20 cellular contexts compared by ENCODE assay signal in genomic region chr11:11119917-11120316, GRCh38.
DNase-seq lines count a peak whose midpoint lies in the region; ATAC-seq, FAIRE-seq and TF ChIP-seq lines count a peak whose summit lies in the region.
"Had no signal": no experiment of that assay in that cellular context is flagged by ENCODE, and none has a peak within 500 bp of the region (broad histone marks: within the 10 kb centered on the region; RNA-seq: fewer than 3 reads in every experiment).

No MANE protein-coding gene starts in this region.

- H3K14ac ChIP-seq in H1 (ENCODE audit: insufficient read length): no peak overlapping the region

- H3K27ac Mint-ChIP-seq in activated naive CD4-positive, alpha-beta T cell treated with anti-CD3 and anti-CD28 coated beads, Interleukin-2, amount 50 U/mL, for 72 hours: no peak overlapping the region
- H3K27ac Mint-ChIP-seq: B cell, T-cell had no signal

- H3K79me1 ChIP-seq in H1 (ENCODE audit: low read depth, low read length): no peaks in the 10 kb centered on the region

- ATAC-seq in GM19023 (IDR thresholded peaks at IDR 0.05; ENCODE audit: unreplicated experiment): no peak
- ATAC-seq in activated naive CD4-positive, alpha-beta T cell treated with anti-CD3 and anti-CD28 coated beads, Interleukin-2, amount 50 U/mL, for 72 hours: no peak
- ATAC-seq: K562, SK-N-SH treated with all-trans-retinoic acid at 6 μM for 48 hours, T-cell had no signal

- H4K20me1 ChIP-seq in H1 (replicated peaks in 1 of 2; ENCODE audit: control insufficient read depth in 1 of 2, insufficient read depth in 2 of 2, low read length in 2 of 2): no peaks in the 10 kb centered on the region

- H2BK5ac ChIP-seq in H1 (ENCODE audit: low read depth, low read length): no peak overlapping the region

- H3K79me2 ChIP-seq in H1 (ENCODE audit: control insufficient read depth in 1 of 2, insufficient read depth in 2 of 2, low read length in 2 of 2): no peaks in the 10 kb centered on the region

- no peak overlapping the region for H2BK15ac ChIP-seq in H1 (ENCODE audit: low read length)

- H3K4me3 ChIP-seq in HEK293 (ENCODE audit: low read depth, low read length): no peak overlapping the region
- H3K4me3 ChIP-seq in H1 (ENCODE audit: extremely low read depth in 1 of 4, insufficient read depth in 2 of 4, low read depth in 3 of 4, low read length in 4 of 4): no peak overlapping the region
- H3K4me3 ChIP-seq in thyroid gland (replicated peaks in 1 of 3): no peak overlapping the region
- H3K4me3 ChIP-seq: K562 had no signal

- no peak overlapping the region for H3K18ac ChIP-seq in H1 (ENCODE audit: extremely low read depth, low read length)

- no peak for TF ChIP-seq CTCF in HEK293 (tag by site-specific recombination; IDR thresholded peaks at IDR 0.05)
- TF ChIP-seq CTCF in H1 (IDR thresholded peaks at IDR 0.05; ENCODE audit: control extremely low read depth in 1 of 3, insufficient read depth in 1 of 3, low read depth in 1 of 3, low read length in 3 of 3): no peak
- TF ChIP-seq CTCF in thyroid gland (IDR thresholded peaks at IDR 0.05): no peak

- no peak overlapping the region for H4K8ac ChIP-seq in H1 (ENCODE audit: extremely low read depth, insufficient read depth, low read length)

- H3K4ac ChIP-seq in H1 (replicated peaks; ENCODE audit: insufficient read length, low read depth, low read length): no peak overlapping the region

- H3K27ac ChIP-seq in HEK293 (ENCODE audit: extremely low read depth, low read depth, low read length) (no peak overlapping the region), H1 (ENCODE audit: low read depth, low read length) (no peak overlapping the region), thyroid gland (no peak overlapping the region)

- H3K36me3 ChIP-seq in HEK293 (ENCODE audit: control insufficient read depth in 2 of 2, insufficient read depth in 1 of 2, low read length in 2 of 2) (no peaks in the 10 kb centered on the region), H1 (ENCODE audit: control insufficient read depth in 2 of 4, insufficient read depth in 4 of 4, low read length in 3 of 4) (no peaks in the 10 kb centered on the region), thyroid gland (no peaks in the 10 kb centered on the region)

- TF ChIP-seq POLR2A in H1 (IDR thresholded peaks at IDR 0.05; ENCODE audit: control extremely low read depth in 1 of 2, low read depth in 2 of 2, low read length in 2 of 2) (no peak), thyroid gland (IDR thresholded peaks at IDR 0.05) (no peak)

- H2BK120ac ChIP-seq in H1 (replicated peaks; ENCODE audit: low read depth, low read length): no peak overlapping the region

- FAIRE-seq in H1 (lab: Jason Lieb, UNC): peak; percentile 42
- FAIRE-seq: K562 had no signal

- H3K9me3 ChIP-seq in HEK293 (ENCODE audit: control insufficient read depth, insufficient read depth, low read depth, low read length) (no peaks in the 10 kb centered on the region), H1 (ENCODE audit: insufficient read depth in 2 of 2, low read depth in 1 of 2, low read length in 1 of 2) (no peaks in the 10 kb centered on the region), thyroid gland (no peaks in the 10 kb centered on the region)

- H4K5ac ChIP-seq in H1 (ENCODE audit: insufficient read length, low read depth, low read length): no peak overlapping the region

- intact Hi-C loops in thyroid gland (cut with DNase I): no loop called here

- no peak overlapping the region for H3K4me2 ChIP-seq in H1 (ENCODE audit: insufficient read depth in 1 of 2, low read depth in 2 of 2, low read length in 2 of 2)

- no peak overlapping the region for H2BK12ac ChIP-seq in H1 (ENCODE audit: low read depth, low read length)

- no peaks in the 10 kb centered on the region for H3K23me2 ChIP-seq in H1 (ENCODE audit: low read depth, low read length)

- H2AK5ac ChIP-seq in H1 (ENCODE audit: low read depth, low read length): no peak overlapping the region

- H3K9ac ChIP-seq in H1 (replicated peaks in 1 of 4; ENCODE audit: extremely low read depth in 1 of 4, low read depth in 3 of 4, low read length in 3 of 4): no peak overlapping the region

- POLR2A ChIA-PET in HEK293 (lab: Yijun Ruan, JAX): no interaction called here
- POLR2A ChIA-PET in H1 (lab: Charles Lee; ENCODE audit: partially characterized antibody): no interaction called here

- H3K9me3 Mint-ChIP-seq in activated naive CD4-positive, alpha-beta T cell treated with anti-CD3 and anti-CD28 coated beads, Interleukin-2, amount 50 U/mL, for 72 hours: peaks cover 4 to 11% of the 10 kb centered on the region in 2 donors

- H3K4me1 ChIP-seq in HEK293 (ENCODE audit: control insufficient read depth, insufficient read depth, low read length) (no peaks in the 10 kb centered on the region), H1 (replicated peaks in 1 of 4; ENCODE audit: control insufficient read depth in 3 of 4, insufficient read depth in 4 of 4, low read length in 3 of 4) (0 out of 7 replicates have a peak, but pooled peaks cover 0 to 4% (median 0%) of the 10 kb centered on the region in 4 experiments), thyroid gland (peaks cover 0 to 4% of the 10 kb centered on the region in 2 donors)

- H2BK20ac ChIP-seq in H1 (ENCODE audit: low read length): no peak overlapping the region

- H4K91ac ChIP-seq in H1 (replicated peaks; ENCODE audit: insufficient read length, low read length): no peak overlapping the region

- no peak for TF ChIP-seq RAD21 in H1 (IDR thresholded peaks at IDR 0.05 in 1 of 2, conservative IDR thresholded peaks at IDR 0.05 in 1 of 2; ENCODE audit: low read depth in 2 of 2, low read length in 2 of 2)

- no peak overlapping the region for H3K56ac ChIP-seq in H1 (replicated peaks; ENCODE audit: insufficient read length, low read depth, low read length)

- peaks cover 0 to 14% of the 10 kb centered on the region in 2 donors for H3K36me3 Mint-ChIP-seq in activated naive CD4-positive, alpha-beta T cell treated with anti-CD3 and anti-CD28 coated beads, Interleukin-2, amount 50 U/mL, for 72 hours
- H3K36me3 Mint-ChIP-seq: CD4-positive, CD25-positive, alpha-beta regulatory T cell had no signal

- DNase-seq in DMS79 treated with DMSO at 0.1 percent for 48 hours (lab: John Stamatoyannopoulos, UW): peak; percentile 11
- no peak for DNase-seq in DMS79 (lab: John Stamatoyannopoulos, UW)
- no peak for DNase-seq in H1 (ENCODE audit: low read depth in 1 of 2, low spot score in 2 of 2)
- peak; percentile 26 to 50 for DNase-seq in thyroid gland
- no peak for DNase-seq in activated naive CD4-positive, alpha-beta T cell treated with anti-CD3 and anti-CD28 coated beads, Interleukin-2, amount 50 U/mL, for 72 hours (ENCODE audit: low spot score in 2 of 2)
- DNase-seq: CD4-positive, CD25-positive, alpha-beta regulatory T cell; COR-L47; NCI-H1092 treated with DMSO at 0.1 percent for 48 hours; NCI-H146; NCI-H2107; NCI-H226; NCI-H774; RPMI8226; SHP77 treated with DMSO at 0.1 percent for 48 hours; T-cell had no signal

- no peak overlapping the region for H3K23ac ChIP-seq in H1 (ENCODE audit: insufficient read length)

- no peak overlapping the region for H2AFZ ChIP-seq in H1 (ENCODE audit: low read length)

- CTCF ChIA-PET in HEK293 (lab: Yijun Ruan, JAX) (no interaction called here), H1 (lab: Charles Lee; ENCODE audit: partially characterized antibody) (interaction anchor here (0.6 to 1.0 kb wide), 3 partner anchors 37 to 241 kb away, joined by 3 read pairs; no protein-coding TSS in a partner anchor)

- no peak for TF ChIP-seq EP300 in H1 (IDR thresholded peaks at IDR 0.05; ENCODE audit: borderline replicate concordance in 1 of 2, low read depth in 2 of 2, low read length in 2 of 2)

- 86% methylated on average over 1 of the region's 1 CpG; no CpG with 5 or more reads in 1 of the 2 experiments for WGBS in H1 (ENCODE audit: extremely low coverage in 1 of 2, insufficient coverage in 1 of 2, insufficient read length in 1 of 2, insufficient replicate concordance in 2 of 2, low coverage in 1 of 2, low lambda C conversion rate in 2 of 2, missing lambda C conversion rate in 1 of 2), 2 experiments
- WGBS in thyroid gland, 2 donors: 38 to 58% methylated on average over 1 of the region's 1 CpG

- no peaks in the 10 kb centered on the region for H3K27me3 ChIP-seq in H1 (replicated peaks in 1 of 4; ENCODE audit: control insufficient read depth in 3 of 4, extremely low read depth in 1 of 4, insufficient read depth in 3 of 4, low read length in 3 of 4)
- H3K27me3 ChIP-seq in thyroid gland: no peaks in the 10 kb centered on the region

TF ChIP-seq in HEK293, 187 proteins besides CTCF, POLR2A, EP300 and RAD21 (continues in another document):
- TF ChIP-seq ZIC2 (tag by site-specific recombination; IDR thresholded peaks at IDR 0.05) (0 out of 2 replicates have a peak, but pooled peaks have one; percentile 20), TRIM28 (IDR thresholded peaks at IDR 0.05; ENCODE audit: borderline replicate concordance, low read length) (no peak), ZNF560 (tag by site-specific recombination; IDR thresholded peaks at IDR 0.05; ENCODE audit: borderline replicate concordance) (no peak), ZNF558 (tag by site-specific recombination; IDR thresholded peaks at IDR 0.05) (no peak), ZNF791 (tag by site-specific recombination; IDR thresholded peaks at IDR 0.05) (no peak), ZNF146 (tag by site-specific recombination; IDR thresholded peaks at IDR 0.05) (no peak), KLF16 (tag by site-specific recombination; IDR thresholded peaks at IDR 0.05) (no peak)

TF ChIP-seq in H1, 55 proteins besides CTCF, POLR2A, EP300 and RAD21:
- TF ChIP-seq EGR1 (IDR thresholded peaks at IDR 0.05; ENCODE audit: borderline replicate concordance, low read depth, low read length) (no peak), MAX (IDR thresholded peaks at IDR 0.05) (0 out of 2 replicates have a peak, but pooled peaks have one; percentile 19)

Comparison
In these comparisons a context has a peak if more than half of its experiments do, and no peak if none do; other contexts are left out.
1. DNase-seq: peak in DMS79 treated with DMSO at 0.1 percent for 48 hours (single experiment) and thyroid gland (2 of 2); none in DMS79 (single experiment), H1 (0 of 2) and activated naive CD4-positive, alpha-beta T cell treated with anti-CD3 and anti-CD28 coated beads, Interleukin-2, amount 50 U/mL, for 72 hours (0 of 2).